25 cellular contexts compared by ENCODE assay signal in genomic region chr18:40849856-40850255, GRCh38.
"Had no signal": no experiment of that assay in that cellular context is flagged by ENCODE, and none has a peak within 500 bp of the region (broad histone marks: within the 10 kb centered on the region; RNA-seq: fewer than 3 reads in every experiment).

No MANE protein-coding gene starts in this region.

- H3K4me2 ChIP-seq: hepatocyte, smooth muscle cell had no signal

- DNase-seq: kidney; left colon; left lung; lower lobe of right lung; mesendoderm; naive B cell; natural killer cell; ovary; right lobe of liver; stimulated activated CD4-positive, alpha-beta T cell treated with anti-CD3 and anti-CD28 coated beads, Interleukin-1b, Interleukin-23, amount 100 ng/mL, for 48 hours; stimulated activated CD4-positive, alpha-beta T cell treated with anti-CD3 and anti-CD28 coated beads, Interleukin-2, amount 100 ng/mL, for 48 hours; stimulated activated CD4-positive, alpha-beta T cell treated with anti-CD3 and anti-CD28 coated beads, Interleukin-4, amount 100 ng/mL, for 4 hours; stimulated activated CD8-positive, alpha-beta memory T cell treated with anti-CD3 and anti-CD28 coated beads, Interleukin-4, amount 100 ng/mL, for 48 hours; stimulated activated naive CD4-positive, alpha-beta T cell treated with Interleukin-2 at 50 U/mL for 16 hours; stimulated activated naive CD8-positive, alpha-beta T cell treated with anti-CD3 and anti-CD28 coated beads, Interleukin-15, amount 100 ng/mL, for 72 hours; substantia nigra; uterus had no signal

- H3K27me3 Mint-ChIP-seq: naive B cell; progenitor cell of endocrine pancreas; stimulated activated memory B cell treated with anti-CD40 and anti-IgM and Interleukin-4, amounts not matched to agents 10 μg/mL and 1 μg/mL and 100 μg/mL, for 72 hours; stimulated activated naive CD8-positive, alpha-beta T cell treated with anti-CD3 and anti-CD28 coated beads, Interleukin-15, amount 100 ng/mL, for 72 hours; type B pancreatic cell had no signal

- H3K27ac ChIP-seq: hepatocyte, lower lobe of right lung, ovary, right atrium auricular region, right lobe of liver, tibial nerve, uterus had no signal

- H3K4me3 Mint-ChIP-seq: mesothelial cell of epicardium; naive B cell; natural killer cell; stimulated activated memory B cell treated with anti-CD40 and anti-IgM and Interleukin-4, amounts not matched to agents 10 μg/mL and 1 μg/mL and 100 μg/mL, for 72 hours; stimulated activated naive CD8-positive, alpha-beta T cell treated with anti-CD3 and anti-CD28 coated beads, Interleukin-15, amount 100 ng/mL, for 72 hours; type B pancreatic cell had no signal

- H3K4me1 Mint-ChIP-seq: naive B cell; natural killer cell; stimulated activated memory B cell treated with anti-CD40 and anti-IgM and Interleukin-4, amounts not matched to agents 10 μg/mL and 1 μg/mL and 100 μg/mL, for 72 hours; stimulated activated naive CD8-positive, alpha-beta T cell treated with anti-CD3 and anti-CD28 coated beads, Interleukin-15, amount 100 ng/mL, for 72 hours had no signal

- H3K27ac Mint-ChIP-seq: mesothelial cell of epicardium; naive B cell; natural killer cell; progenitor cell of endocrine pancreas; stimulated activated memory B cell treated with anti-CD40 and anti-IgM and Interleukin-4, amounts not matched to agents 10 μg/mL and 1 μg/mL and 100 μg/mL, for 72 hours; type B pancreatic cell had no signal

- H3K9me3 ChIP-seq: left lung, lower lobe of right lung, ovary, right atrium auricular region, right lobe of liver, tibial nerve, uterus had no signal

- H3K36me3 Mint-ChIP-seq: mesothelial cell of epicardium; naive B cell; natural killer cell; stimulated activated memory B cell treated with anti-CD40 and anti-IgM and Interleukin-4, amounts not matched to agents 10 μg/mL and 1 μg/mL and 100 μg/mL, for 72 hours; type B pancreatic cell had no signal

- H3K4me3 ChIP-seq: hepatocyte, left lung, lower lobe of right lung, ovary, right atrium auricular region, right lobe of liver, smooth muscle cell, tibial nerve, uterus had no signal

- H3K4me1 ChIP-seq: lower lobe of right lung, right atrium auricular region, right lobe of liver, uterus had no signal

- ATAC-seq: left colon; natural killer cell; right lobe of liver; stimulated activated memory B cell treated with anti-CD40 and anti-IgM and Interleukin-4, amounts not matched to agents 10 μg/mL and 1 μg/mL and 100 μg/mL, for 72 hours; stimulated activated naive CD8-positive, alpha-beta T cell treated with anti-CD3 and anti-CD28 coated beads, Interleukin-15, amount 100 ng/mL, for 72 hours had no signal

- H3K27me3 ChIP-seq: hepatocyte, left lung, ovary, right atrium auricular region, right lobe of liver, tibial nerve, uterus had no signal

- H3K9me3 Mint-ChIP-seq: mesothelial cell of epicardium; stimulated activated memory B cell treated with anti-CD40 and anti-IgM and Interleukin-4, amounts not matched to agents 10 μg/mL and 1 μg/mL and 100 μg/mL, for 72 hours; type B pancreatic cell had no signal

- H3K36me3 ChIP-seq: left lung, lower lobe of right lung, ovary, right atrium auricular region, right lobe of liver, tibial nerve, uterus had no signal

- H2AFZ ChIP-seq: hepatocyte had no signal

- H3K79me2 ChIP-seq: hepatocyte had no signal
